8 cellular contexts compared by ENCODE assay signal in the genomic region with DNA sequence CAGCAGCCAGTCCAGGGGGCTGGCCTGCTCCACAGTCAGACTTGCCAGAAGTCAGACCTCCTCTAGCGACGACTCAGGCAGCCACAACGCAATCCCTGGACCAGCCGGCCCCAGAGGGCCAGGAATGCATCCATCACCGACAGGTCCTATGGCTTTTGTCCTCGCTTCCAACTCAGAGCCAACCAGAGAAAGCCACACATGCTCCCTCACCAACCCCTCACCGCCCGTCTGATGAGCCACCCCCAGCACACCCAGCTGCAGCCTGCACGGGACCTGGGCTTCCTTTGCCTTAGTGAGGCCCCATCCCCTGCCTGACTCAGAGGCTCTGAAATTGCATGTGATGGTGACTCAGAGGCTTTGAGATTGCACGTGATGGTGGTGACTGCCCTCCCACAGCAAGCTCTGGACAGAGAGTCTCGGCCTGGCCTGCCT. TPM values are rescaled to one million over a fixed set of nuclear protein-coding genes. Genes with fewer than 3 reads are reported as not detected.
DNase-seq lines count a peak whose midpoint lies in the region; ATAC-seq, FAIRE-seq and TF ChIP-seq lines count a peak whose summit lies in the region.
"Not testable (repeated sequence)": the region's sequence is repeated elsewhere in the genome, so short reads cannot be mapped to it uniquely, and the experiment has no call there.

No MANE protein-coding gene starts in this region.

- not testable (repeated sequence) for H3K27me3 ChIP-seq in heart left ventricle; pancreas; thoracic aorta (replicated peaks; ENCODE audit: insufficient read depth)

- peak; percentile 57 to 92 (median 81) for ATAC-seq in heart left ventricle
- peak in 3 of 4 donors; percentile 68 to 86 (median 85) for ATAC-seq in pancreas
- ATAC-seq in thoracic aorta (ENCODE audit: insufficient number of reproducible peaks, low FRiP score, low read depth): peak; percentile 92

- not testable (repeated sequence) for H3K36me3 ChIP-seq in heart left ventricle, pancreas, thoracic aorta

- 64 to 70% (median 66%) methylated on average over 8 to 11 of the region's 11 CpGs for WGBS in heart left ventricle, 4 donors
- 64 to 68% methylated on average over 10 to 11 of the region's 11 CpGs for WGBS in pancreas, 2 donors

- in situ Hi-C loops in astrocyte of the spinal cord (cut with HindIII; ENCODE audit: low sequenced_read_pairs): not testable (repeated sequence)

- intact Hi-C loops in heart left ventricle (cut with DNase I); pancreas (cut with DNase I): not testable (repeated sequence)

- not testable (repeated sequence) for TF ChIP-seq CTCF in astrocyte of the spinal cord (IDR thresholded peaks at IDR 0.05; ENCODE audit: low read depth, low read length); heart left ventricle (IDR thresholded peaks at IDR 0.05); pancreas (IDR thresholded peaks at IDR 0.05); thoracic aorta (IDR thresholded peaks at IDR 0.05)

- H3K4me1 ChIP-seq in heart left ventricle, pancreas: not testable (repeated sequence)
- H3K4me1 ChIP-seq in thoracic aorta (ENCODE audit: control insufficient read depth in 1 of 2, low read depth in 2 of 2): peaks cover 0 to 14% of the 10 kb centered on the region in 2 donors

- not testable (repeated sequence) for H3K4me3 ChIP-seq in astrocyte of the spinal cord (ENCODE audit: low read depth, low read length); heart left ventricle; pancreas
- H3K4me3 ChIP-seq in thoracic aorta: peak overlapping the region; percentile 16

- FAIRE-seq in HTR-8/SVneo (lab: Jason Lieb, UNC): peak; percentile 89
- not testable (repeated sequence) for FAIRE-seq in pancreas (lab: Jason Lieb, UNC)

- H3K9me3 ChIP-seq in heart left ventricle, pancreas, thoracic aorta: not testable (repeated sequence)

- H3K27ac ChIP-seq in heart left ventricle, pancreas: not testable (repeated sequence)
- peak overlapping the region; percentile 61 to 73 for H3K27ac ChIP-seq in thoracic aorta

- DNase-seq in DMS53 treated with DMSO at 0.1 percent for 48 hours (lab: John Stamatoyannopoulos, UW; ENCODE audit: unreplicated experiment): peak; percentile 3
- peak; percentile 69 for DNase-seq in GOT3 (lab: John Stamatoyannopoulos, UW)
- DNase-seq in HTR-8/SVneo (ENCODE audit: insufficient read length, low spot score): peak; percentile 66
- DNase-seq in SW480 (ENCODE audit: low spot score): peak; percentile 87
- peak; percentile 93 for DNase-seq in astrocyte of the spinal cord (ENCODE audit: low read depth, low spot score)
- peak in 3 of 5 donors; percentile 30 to 48 (median 37) for DNase-seq in heart left ventricle
- peak in 2 of 6 donors; percentile 22 to 30 for DNase-seq in pancreas
- DNase-seq in thoracic aorta (ENCODE audit: low spot score): peak; percentile 49

- TF ChIP-seq POLR2A in heart left ventricle (IDR thresholded peaks at IDR 0.05): not testable (repeated sequence)

RNA-seq across cellular contexts. Expression of a gene that starts 40.2 kb away (rescaled TPM):
- total RNA-seq in heart left ventricle (10 to 100 TPM; 37.9 to 81.3 (median 49.7) TPM), pancreas (100 to 1,000 TPM in 1 of 6 donors, 10 to 100 TPM in 5; 37.6 to 122 (median 59.3) TPM), thoracic aorta (100 to 1,000 TPM; 195 to 200 TPM)
- polyA plus RNA-seq in heart left ventricle (10 to 100 TPM; 37.7 to 43.4 TPM), pancreas (100 to 1,000 TPM in 1 of 2 donors, 10 to 100 TPM in 1; 95.3 to 138 TPM)
